18 cellular contexts compared by ENCODE assay signal in genomic region chr16:79355600-79356358, GRCh38.
DNase-seq lines count a peak whose midpoint lies in the region; ATAC-seq, FAIRE-seq and TF ChIP-seq lines count a peak whose summit lies in the region.
"Had no signal": no experiment of that assay in that cellular context is flagged by ENCODE, and none has a peak within 500 bp of the region (broad histone marks: within the 10 kb centered on the region; RNA-seq: fewer than 3 reads in every experiment).

No MANE protein-coding gene starts in this region.

- H2AFZ ChIP-seq in HepG2 (ENCODE audit: low read length) = no peak overlapping the region
- H2AFZ ChIP-seq: GM23338 had no signal

- WGBS in HepG2 (ENCODE audit: low lambda C conversion rate) = 19% methylated on average over 15 of the region's 15 CpGs
- 83% methylated on average over 15 of the region's 15 CpGs for WGBS in right lobe of liver (ENCODE audit: insufficient coverage, low coverage, low lambda C conversion rate, missing lambda C conversion rate)

- peaks cover 42% of the 10 kb centered on the region for H3K4me1 Mint-ChIP-seq in stimulated activated effector memory CD8-positive, alpha-beta T cell treated with anti-CD3 and anti-CD28 coated beads, Interleukin-12 subunit alpha, Interleukin-12 subunit beta, amount 100 ng/mL, for 72 hours

- H3K4me3 ChIP-seq in HepG2 (replicated peaks in 1 of 3; ENCODE audit: insufficient read depth in 1 of 3, low read depth in 2 of 3, low read length in 3 of 3) = no peak overlapping the region
- H3K4me3 ChIP-seq in right lobe of liver = no peak overlapping the region
- H3K4me3 ChIP-seq: GM23338 had no signal

- no peaks in the 10 kb centered on the region for H3K4me1 ChIP-seq in HepG2 (ENCODE audit: insufficient read depth, low read length)
- H3K4me1 ChIP-seq in right lobe of liver = no peaks in the 10 kb centered on the region

- H3K27me3 ChIP-seq in HepG2 (ENCODE audit: control insufficient read depth in 1 of 2, insufficient read depth in 2 of 2, low read length in 2 of 2) (no peaks in the 10 kb centered on the region; a peak in 1 of 5 replicates), right lobe of liver (no peaks in the 10 kb centered on the region)

- no peaks in the 10 kb centered on the region for H3K36me3 ChIP-seq in HepG2 (replicated peaks in 1 of 2; ENCODE audit: control insufficient read depth in 1 of 2, insufficient read depth in 2 of 2, low read length in 2 of 2)
- H3K36me3 ChIP-seq in right lobe of liver = no peaks in the 10 kb centered on the region

- BruUV-seq in HepG2 (replicated peaks; lab: Mats Ljungman, UMichigan) = no TSS peak

- H3K9me3 ChIP-seq in HepG2 (ENCODE audit: low read length) (no peaks in the 10 kb centered on the region), right lobe of liver (no peaks in the 10 kb centered on the region)

- CTCF ChIA-PET in HepG2 (lab: Yijun Ruan, JAX; ENCODE audit: low intra/inter-chr PET ratio, low total read pairs) = no interaction called here

- H3K9me3 Mint-ChIP-seq in stimulated activated effector memory CD8-positive, alpha-beta T cell treated with anti-CD3 and anti-CD28 coated beads, Interleukin-12 subunit alpha, Interleukin-12 subunit beta, amount 100 ng/mL, for 72 hours = no peaks in the 10 kb centered on the region
- H3K9me3 Mint-ChIP-seq: CD4-positive, alpha-beta memory T cell; GM23338; H9 had no signal

- H3K27ac ChIP-seq in HepG2 (ENCODE audit: extremely low read length, insufficient read depth, low read length) (no peak overlapping the region), right lobe of liver (no peak overlapping the region)

- H3K9ac ChIP-seq in HepG2 (ENCODE audit: insufficient read depth, low read depth, low read length) = no peak overlapping the region

- H3K27ac Mint-ChIP-seq in stimulated activated effector memory CD8-positive, alpha-beta T cell treated with anti-CD3 and anti-CD28 coated beads, Interleukin-12 subunit alpha, Interleukin-12 subunit beta, amount 100 ng/mL, for 72 hours = no peak overlapping the region
- H3K27ac Mint-ChIP-seq: GM23338, H9 had no signal

- no peak overlapping the region for H3K4me3 Mint-ChIP-seq in stimulated activated effector memory CD8-positive, alpha-beta T cell treated with anti-CD3 and anti-CD28 coated beads, Interleukin-12 subunit alpha, Interleukin-12 subunit beta, amount 100 ng/mL, for 72 hours
- H3K4me3 Mint-ChIP-seq: GM23338, H9 had no signal

- no peak for FAIRE-seq in HepG2 (lab: Jason Lieb, UNC)
- FAIRE-seq: GM12891, GM18507 had no signal

- in situ Hi-C loops in HepG2 (cut with HindIII; ENCODE audit: extremely low pct_ligation_motif_present, low pct_unique_long_range_greater_than_20kb) = no loop called here

- intact Hi-C loops in Right ventricle myocardium superior (cut with DNase I) (no loop called here), left cardiac atrium (cut with DNase I) (no loop called here), HepG2 (cut with micrococcal nuclease; ENCODE audit: unreplicated experiment) (no loop called here), right lobe of liver (cut with DNase I) (no loop called here)

- ATAC-seq in Right ventricle myocardium superior (ENCODE audit: poor library complexity) (peak; percentile 51), left cardiac atrium (no peak), HepG2 (no peak), right lobe of liver (no peak)
- ATAC-seq in stimulated activated effector memory CD8-positive, alpha-beta T cell treated with anti-CD3 and anti-CD28 coated beads, Interleukin-12 subunit alpha, Interleukin-12 subunit beta, amount 100 ng/mL, for 72 hours = peak; percentile 16
- ATAC-seq: GM23338, HCT116 had no signal

- no peaks in the 10 kb centered on the region for H4K20me1 ChIP-seq in HepG2 (ENCODE audit: insufficient read depth, low read length)

- no peak for TF ChIP-seq CTCF in HepG2 (CRISPR knock-in tag; IDR thresholded peaks at IDR 0.05)
- TF ChIP-seq CTCF in right lobe of liver (IDR thresholded peaks at IDR 0.05) = no peak

- no peak overlapping the region for H3K4me2 ChIP-seq in HepG2 (ENCODE audit: low read depth, low read length)
- H3K4me2 ChIP-seq: GM23338 had no signal

- no peaks in the 10 kb centered on the region for H3K36me3 Mint-ChIP-seq in stimulated activated effector memory CD8-positive, alpha-beta T cell treated with anti-CD3 and anti-CD28 coated beads, Interleukin-12 subunit alpha, Interleukin-12 subunit beta, amount 100 ng/mL, for 72 hours
- H3K36me3 Mint-ChIP-seq: CD4-positive, alpha-beta memory T cell had no signal

- no peak for TF ChIP-seq RAD21 in HepG2 (CRISPR knock-in tag; IDR thresholded peaks at IDR 0.05)

- DNase-seq in Right ventricle myocardium superior (no peak), left cardiac atrium (no peak), HepG2 (ENCODE audit: low spot score) (no peak), right lobe of liver (no peak)
- no peak for DNase-seq in stimulated activated effector memory CD8-positive, alpha-beta T cell treated with anti-CD3 and anti-CD28 coated beads, Interleukin-12 subunit alpha, Interleukin-12 subunit beta, amount 100 ng/mL, for 72 hours (ENCODE audit: low spot score in 2 of 2)
- no peak for DNase-seq in activated naive CD4-positive, alpha-beta T cell treated with anti-CD3 and anti-CD28 coated beads, Interleukin-2, amount 50 U/mL, for 16 hours
- DNase-seq: C1 segment of cervical spinal cord; Calu3; CD4-positive, alpha-beta memory T cell; COR-L47; DMS53; DMS79 treated with DMSO at 0.1 percent for 48 hours; GF-D8; H9 had no signal

- TF ChIP-seq POLR2A in HepG2 (IDR thresholded peaks at IDR 0.05; ENCODE audit: insufficient read depth in 1 of 2, low read depth in 2 of 2, low read length in 2 of 2) = no peak
- TF ChIP-seq POLR2A in right lobe of liver (IDR thresholded peaks at IDR 0.05) = no peak

- TF ChIP-seq EP300 in HepG2 (IDR thresholded peaks at IDR 0.05; ENCODE audit: low read depth in 2 of 2, low read length in 2 of 2) (no peak), HepG2 (CRISPR knock-in tag; IDR thresholded peaks at IDR 0.05; ENCODE audit: borderline replicate concordance) (no peak)

- POLR2A ChIA-PET in HepG2 (lab: Yijun Ruan, JAX) = no interaction called here

- no peaks in the 10 kb centered on the region for H3K79me2 ChIP-seq in HepG2 (ENCODE audit: insufficient read depth, low read length)

TF ChIP-seq in HepG2, 621 proteins besides CTCF, POLR2A, EP300 and RAD21:
- no peak for TF ChIP-seq HOXA3 (CRISPR knock-in tag; IDR thresholded peaks at IDR 0.05)
- no peak for TF ChIP-seq KLF16 (CRISPR knock-in tag; IDR thresholded peaks at IDR 0.05)
- TF ChIP-seq GLI4 (CRISPR knock-in tag; IDR thresholded peaks at IDR 0.05; ENCODE audit: borderline replicate concordance) = no peak
- peak; percentile 91 for TF ChIP-seq MNT (IDR thresholded peaks at IDR 0.05)
TF ChIP-seq in HepG2: peak in this region for 1.

Comparison
In these comparisons a context has a peak if more than half of its experiments do, and no peak if none do; other contexts are left out.
1. ATAC-seq: peak in Right ventricle myocardium superior (single experiment) and stimulated activated effector memory CD8-positive, alpha-beta T cell treated with anti-CD3 and anti-CD28 coated beads, Interleukin-12 subunit alpha, Interleukin-12 subunit beta, amount 100 ng/mL, for 72 hours (single experiment); none in left cardiac atrium (0 of 2), HepG2 (single experiment) and right lobe of liver (0 of 4).